Comparison of ENCODE assay signal across 1 cellular context in the genomic region with DNA sequence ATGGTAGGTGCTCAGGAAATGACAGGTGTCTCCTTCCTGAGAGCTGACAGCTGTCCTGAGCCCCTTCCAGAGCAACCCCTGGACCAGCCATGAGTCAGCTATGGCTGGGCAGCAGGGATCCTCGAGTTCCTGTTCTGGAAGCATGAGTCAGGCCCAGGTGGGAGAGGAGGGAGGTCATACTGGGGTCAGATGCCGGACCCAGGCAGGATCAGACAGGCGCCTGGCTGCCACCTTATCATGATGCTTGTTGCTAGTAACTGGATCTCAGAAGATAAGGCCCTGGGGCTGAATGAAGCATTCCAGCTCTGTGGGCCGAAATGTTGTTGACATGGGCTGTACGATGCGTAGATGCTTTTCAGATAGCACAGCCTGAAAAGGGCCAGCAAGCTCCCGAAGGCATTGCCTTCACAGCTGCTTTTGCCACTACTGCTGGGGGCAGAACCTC.
TF ChIP-seq lines count a peak whose summit lies in the region.

No MANE protein-coding gene starts in this region.

TF ChIP-seq in K562, 482 proteins besides CTCF, POLR2A, EP300 and RAD21 (continued from another document):
- TF ChIP-seq RFX5 (IDR thresholded peaks at IDR 0.05; ENCODE audit: low read depth, low read length): no peak
- TF ChIP-seq CSDE1 (IDR thresholded peaks at IDR 0.05): no peak
- TF ChIP-seq, protein P1, sequence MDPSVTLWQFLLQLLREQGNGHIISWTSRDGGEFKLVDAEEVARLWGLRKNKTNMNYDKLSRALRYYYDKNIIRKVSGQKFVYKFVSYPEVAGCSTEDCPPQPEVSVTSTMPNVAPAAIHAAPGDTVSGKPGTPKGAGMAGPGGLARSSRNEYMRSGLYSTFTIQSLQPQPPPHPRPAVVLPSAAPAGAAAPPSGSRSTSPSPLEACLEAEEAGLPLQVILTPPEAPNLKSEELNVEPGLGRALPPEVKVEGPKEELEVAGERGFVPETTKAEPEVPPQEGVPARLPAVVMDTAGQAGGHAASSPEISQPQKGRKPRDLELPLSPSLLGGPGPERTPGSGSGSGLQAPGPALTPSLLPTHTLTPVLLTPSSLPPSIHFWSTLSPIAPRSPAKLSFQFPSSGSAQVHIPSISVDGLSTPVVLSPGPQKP (CRISPR knock-in tag; IDR thresholded peaks at IDR 0.05): no peak
- TF ChIP-seq NFRKB (IDR thresholded peaks at IDR 0.05; ENCODE audit: low read depth): no peak
- no peak for TF ChIP-seq SLC30A9 (CRISPR knock-in tag; IDR thresholded peaks at IDR 0.05)
- no peak for TF ChIP-seq HDAC8 (tag; IDR thresholded peaks at IDR 0.05)
- TF ChIP-seq PHF21A (IDR thresholded peaks at IDR 0.05; ENCODE audit: borderline replicate concordance, low read depth): no peak
- TF ChIP-seq CBFA2T2 (conservative IDR thresholded peaks at IDR 0.05): 0 out of 2 replicates have a peak, but pooled peaks have one; percentile 12
- peak; percentile 11; the same call in 1 of the 2 replicates for TF ChIP-seq JUND (IDR thresholded peaks at IDR 0.05; ENCODE audit: borderline replicate concordance, low read depth, low read length)
- TF ChIP-seq JUND (tag; IDR thresholded peaks at IDR 0.05; ENCODE audit: borderline replicate concordance, low read depth, low read length): no peak; the same call in 2 of the 3 replicates
- TF ChIP-seq EGR1 (conservative IDR thresholded peaks at IDR 0.05): no peak
- TF ChIP-seq, protein P2, sequence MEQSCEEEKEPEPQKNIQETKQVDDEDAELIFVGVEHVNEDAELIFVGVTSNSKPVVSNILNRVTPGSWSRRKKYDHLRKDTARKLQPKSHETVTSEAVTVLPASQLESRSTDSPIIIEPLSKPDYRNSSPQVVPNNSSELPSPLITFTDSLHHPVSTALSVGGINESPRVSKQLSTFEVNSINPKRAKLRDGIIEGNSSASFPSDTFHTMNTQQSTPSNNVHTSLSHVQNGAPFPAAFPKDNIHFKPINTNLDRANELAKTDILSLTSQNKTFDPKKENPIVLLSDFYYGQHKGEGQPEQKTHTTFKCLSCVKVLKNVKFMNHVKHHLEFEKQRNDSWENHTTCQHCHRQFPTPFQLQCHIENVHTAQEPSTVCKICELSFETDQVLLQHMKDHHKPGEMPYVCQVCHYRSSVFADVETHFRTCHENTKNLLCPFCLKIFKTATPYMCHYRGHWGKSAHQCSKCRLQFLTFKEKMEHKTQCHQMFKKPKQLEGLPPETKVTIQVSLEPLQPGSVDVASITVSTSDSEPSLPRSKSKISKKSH (CRISPR knock-in tag; IDR thresholded peaks at IDR 0.05): no peak
- no peak for TF ChIP-seq HLTF (IDR thresholded peaks at IDR 0.05)
- TF ChIP-seq, protein P3, sequence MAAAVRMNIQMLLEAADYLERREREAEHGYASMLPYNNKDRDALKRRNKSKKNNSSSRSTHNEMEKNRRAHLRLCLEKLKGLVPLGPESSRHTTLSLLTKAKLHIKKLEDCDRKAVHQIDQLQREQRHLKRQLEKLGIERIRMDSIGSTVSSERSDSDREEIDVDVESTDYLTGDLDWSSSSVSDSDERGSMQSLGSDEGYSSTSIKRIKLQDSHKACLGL (CRISPR knock-in tag; IDR thresholded peaks at IDR 0.05; ENCODE audit: borderline replicate concordance, poor library complexity, severe bottlenecking): no peak
- no peak for TF ChIP-seq CREBBP (IDR thresholded peaks at IDR 0.05; ENCODE audit: low read depth, low read length)
- TF ChIP-seq KLF1 (tag; IDR thresholded peaks at IDR 0.05): no peak
- no peak for TF ChIP-seq NR2C1 (IDR thresholded peaks at IDR 0.05)
- no peak for TF ChIP-seq NR2C1 (tag; IDR thresholded peaks at IDR 0.05)
- TF ChIP-seq CBFA2T3 (IDR thresholded peaks at IDR 0.05): peak; percentile 24; the same call in 1 of the 2 replicates
- TF ChIP-seq JUN (IDR thresholded peaks at IDR 0.05; ENCODE audit: borderline replicate concordance, low read depth, low read length): no peak
- no peak for TF ChIP-seq JUN (CRISPR knock-in tag; IDR thresholded peaks at IDR 0.05; ENCODE audit: borderline replicate concordance)
- no peak for TF ChIP-seq NR2F6 (CRISPR knock-in tag; IDR thresholded peaks at IDR 0.05)
- no peak for TF ChIP-seq ZNF764 (CRISPR knock-in tag; IDR thresholded peaks at IDR 0.05; ENCODE audit: low read depth)
- TF ChIP-seq, protein P4, sequence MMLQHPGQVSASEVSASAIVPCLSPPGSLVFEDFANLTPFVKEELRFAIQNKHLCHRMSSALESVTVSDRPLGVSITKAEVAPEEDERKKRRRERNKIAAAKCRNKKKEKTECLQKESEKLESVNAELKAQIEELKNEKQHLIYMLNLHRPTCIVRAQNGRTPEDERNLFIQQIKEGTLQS (IDR thresholded peaks at IDR 0.05): 0 out of 2 replicates have a peak, but pooled peaks have one; percentile 12
- TF ChIP-seq, protein P4 (CRISPR knock-in tag; conservative IDR thresholded peaks at IDR 0.05): no peak
- TF ChIP-seq, protein P5, sequence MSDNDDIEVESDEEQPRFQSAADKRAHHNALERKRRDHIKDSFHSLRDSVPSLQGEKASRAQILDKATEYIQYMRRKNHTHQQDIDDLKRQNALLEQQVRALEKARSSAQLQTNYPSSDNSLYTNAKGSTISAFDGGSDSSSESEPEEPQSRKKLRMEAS (CRISPR knock-in tag; IDR thresholded peaks at IDR 0.05): no peak
- TF ChIP-seq FOSL1 (tag; conservative IDR thresholded peaks at IDR 0.05): peak; percentile 67
- TF ChIP-seq, protein P6, sequence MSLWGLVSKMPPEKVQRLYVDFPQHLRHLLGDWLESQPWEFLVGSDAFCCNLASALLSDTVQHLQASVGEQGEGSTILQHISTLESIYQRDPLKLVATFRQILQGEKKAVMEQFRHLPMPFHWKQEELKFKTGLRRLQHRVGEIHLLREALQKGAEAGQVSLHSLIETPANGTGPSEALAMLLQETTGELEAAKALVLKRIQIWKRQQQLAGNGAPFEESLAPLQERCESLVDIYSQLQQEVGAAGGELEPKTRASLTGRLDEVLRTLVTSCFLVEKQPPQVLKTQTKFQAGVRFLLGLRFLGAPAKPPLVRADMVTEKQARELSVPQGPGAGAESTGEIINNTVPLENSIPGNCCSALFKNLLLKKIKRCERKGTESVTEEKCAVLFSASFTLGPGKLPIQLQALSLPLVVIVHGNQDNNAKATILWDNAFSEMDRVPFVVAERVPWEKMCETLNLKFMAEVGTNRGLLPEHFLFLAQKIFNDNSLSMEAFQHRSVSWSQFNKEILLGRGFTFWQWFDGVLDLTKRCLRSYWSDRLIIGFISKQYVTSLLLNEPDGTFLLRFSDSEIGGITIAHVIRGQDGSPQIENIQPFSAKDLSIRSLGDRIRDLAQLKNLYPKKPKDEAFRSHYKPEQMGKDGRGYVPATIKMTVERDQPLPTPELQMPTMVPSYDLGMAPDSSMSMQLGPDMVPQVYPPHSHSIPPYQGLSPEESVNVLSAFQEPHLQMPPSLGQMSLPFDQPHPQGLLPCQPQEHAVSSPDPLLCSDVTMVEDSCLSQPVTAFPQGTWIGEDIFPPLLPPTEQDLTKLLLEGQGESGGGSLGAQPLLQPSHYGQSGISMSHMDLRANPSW (CRISPR knock-in tag; IDR thresholded peaks at IDR 0.05): no peak
- TF ChIP-seq, protein P7, sequence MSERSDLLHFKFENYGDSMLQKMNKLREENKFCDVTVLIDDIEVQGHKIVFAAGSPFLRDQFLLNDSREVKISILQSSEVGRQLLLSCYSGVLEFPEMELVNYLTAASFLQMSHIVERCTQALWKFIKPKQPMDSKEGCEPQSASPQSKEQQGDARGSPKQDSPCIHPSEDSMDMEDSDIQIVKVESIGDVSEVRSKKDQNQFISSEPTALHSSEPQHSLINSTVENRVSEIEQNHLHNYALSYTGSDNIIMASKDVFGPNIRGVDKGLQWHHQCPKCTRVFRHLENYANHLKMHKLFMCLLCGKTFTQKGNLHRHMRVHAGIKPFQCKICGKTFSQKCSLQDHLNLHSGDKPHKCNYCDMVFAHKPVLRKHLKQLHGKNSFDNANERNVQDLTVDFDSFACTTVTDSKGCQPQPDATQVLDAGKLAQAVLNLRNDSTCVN (CRISPR knock-in tag; IDR thresholded peaks at IDR 0.05): no peak
- TF ChIP-seq, protein P8, sequence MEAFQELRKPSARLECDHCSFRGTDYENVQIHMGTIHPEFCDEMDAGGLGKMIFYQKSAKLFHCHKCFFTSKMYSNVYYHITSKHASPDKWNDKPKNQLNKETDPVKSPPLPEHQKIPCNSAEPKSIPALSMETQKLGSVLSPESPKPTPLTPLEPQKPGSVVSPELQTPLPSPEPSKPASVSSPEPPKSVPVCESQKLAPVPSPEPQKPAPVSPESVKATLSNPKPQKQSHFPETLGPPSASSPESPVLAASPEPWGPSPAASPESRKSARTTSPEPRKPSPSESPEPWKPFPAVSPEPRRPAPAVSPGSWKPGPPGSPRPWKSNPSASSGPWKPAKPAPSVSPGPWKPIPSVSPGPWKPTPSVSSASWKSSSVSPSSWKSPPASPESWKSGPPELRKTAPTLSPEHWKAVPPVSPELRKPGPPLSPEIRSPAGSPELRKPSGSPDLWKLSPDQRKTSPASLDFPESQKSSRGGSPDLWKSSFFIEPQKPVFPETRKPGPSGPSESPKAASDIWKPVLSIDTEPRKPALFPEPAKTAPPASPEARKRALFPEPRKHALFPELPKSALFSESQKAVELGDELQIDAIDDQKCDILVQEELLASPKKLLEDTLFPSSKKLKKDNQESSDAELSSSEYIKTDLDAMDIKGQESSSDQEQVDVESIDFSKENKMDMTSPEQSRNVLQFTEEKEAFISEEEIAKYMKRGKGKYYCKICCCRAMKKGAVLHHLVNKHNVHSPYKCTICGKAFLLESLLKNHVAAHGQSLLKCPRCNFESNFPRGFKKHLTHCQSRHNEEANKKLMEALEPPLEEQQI (IDR thresholded peaks at IDR 0.05): no peak
- no peak for TF ChIP-seq KLF6 (CRISPR knock-in tag; IDR thresholded peaks at IDR 0.05; ENCODE audit: borderline replicate concordance)
- peak; percentile 46; the same call in 1 of the 2 replicates for TF ChIP-seq CTBP1 (IDR thresholded peaks at IDR 0.05; ENCODE audit: borderline replicate concordance)
TF ChIP-seq in K562: peak in this region for 6.
